Comparison of ENCODE assay signal across 13 cellular contexts in genomic region chr18:41938445-41938844, GRCh38. TPM values are rescaled to one million over a fixed set of nuclear protein-coding genes. Genes with fewer than 3 reads are reported as not detected.
DNase-seq lines count a peak whose midpoint lies in the region; ATAC-seq, FAIRE-seq and TF ChIP-seq lines count a peak whose summit lies in the region.
"Had no signal": no experiment of that assay in that cellular context is flagged by ENCODE, and none has a peak within 500 bp of the region (broad histone marks: within the 10 kb centered on the region; RNA-seq: fewer than 3 reads in every experiment).

No MANE protein-coding gene starts in this region.

- no peaks in the 10 kb centered on the region for H3K36me3 ChIP-seq in bronchial epithelial cell (ENCODE audit: control insufficient read depth, insufficient read depth, low read length)
- no peaks in the 10 kb centered on the region for H3K36me3 ChIP-seq in mucosa of descending colon (ENCODE audit: low read depth)
- H3K36me3 ChIP-seq: lower lobe of right lung, sigmoid colon had no signal

- DNase-seq in CD1c-positive myeloid dendritic cell (ENCODE audit: extremely low spot score) (peak; percentile 79), LHCN-M2 (ENCODE audit: low read depth) (peak; percentile 84), bronchial epithelial cell (ENCODE audit: low read depth) (peak; percentile 70), myocyte (ENCODE audit: low read depth) (peak; percentile 51), NCI-H1105 (lab: John Stamatoyannopoulos, UW) (no peak), Ammon's horn (ENCODE audit: low spot score) (no peak), mucosa of descending colon (no peak), SIG-M5 (lab: John Stamatoyannopoulos, UW) (no peak)
- DNase-seq: activated CD4-positive, CD25-positive, alpha-beta regulatory T cell treated with anti-CD3 and anti-CD28 coated beads, Interleukin-2, amount 50 U/mL, for 72 hours; H7; lower lobe of right lung; NCI-H1436; sigmoid colon had no signal

- H3K9me3 ChIP-seq in mucosa of descending colon = no peaks in the 10 kb centered on the region
- H3K9me3 ChIP-seq: lower lobe of right lung, sigmoid colon had no signal

- no peaks in the 10 kb centered on the region for H3K4me1 ChIP-seq in mucosa of descending colon (ENCODE audit: low read depth)
- H3K4me1 ChIP-seq: lower lobe of right lung, sigmoid colon had no signal

- H3K27me3 ChIP-seq in bronchial epithelial cell (ENCODE audit: control insufficient read depth, insufficient read depth, low read length) = no peaks in the 10 kb centered on the region
- H3K27me3 ChIP-seq: sigmoid colon had no signal

- TF ChIP-seq CTCF in bronchial epithelial cell (IDR thresholded peaks at IDR 0.05; ENCODE audit: insufficient read depth, low read length, severe bottlenecking) = no peak
- no peak for TF ChIP-seq CTCF in mucosa of descending colon (IDR thresholded peaks at IDR 0.05)

- no peak for ATAC-seq in mucosa of descending colon
- ATAC-seq: lower lobe of right lung had no signal

- no peak for FAIRE-seq in bronchial epithelial cell (lab: Jason Lieb, UNC)

- intact Hi-C loops in mucosa of descending colon (cut with DNase I, micrococcal nuclease) = no loop called here

- no peak overlapping the region for H3K4me3 ChIP-seq in bronchial epithelial cell (ENCODE audit: low read depth, low read length)
- no peak overlapping the region for H3K4me3 ChIP-seq in mucosa of descending colon
- H3K4me3 ChIP-seq: lower lobe of right lung, sigmoid colon had no signal

RNA-seq across cellular contexts. Expression of gene PIK3C3, which starts 16.6 kb away (rescaled TPM):
- total RNA-seq in LHCN-M2 (2014; rRNA removed) (30.3 and 32.5 TPM in 2 replicates), bronchial epithelial cell (24.2 and 30.6 TPM in 2 replicates), myocyte (39.3 and 43.2 TPM in 2 replicates), mucosa of descending colon (10 to 100 TPM; 46.2 to 57.1 (median 53.4) TPM)
- 18.0 TPM for polyA plus RNA-seq in LHCN-M2 (2012)
- polyA plus RNA-seq in myocyte (2012) = 20.9 TPM

Comparison
In these comparisons a context has a peak if more than half of its experiments do, and no peak if none do; other contexts are left out.
1. DNase-seq: peak in CD1c-positive myeloid dendritic cell (single experiment), LHCN-M2 (single experiment), bronchial epithelial cell (single experiment) and myocyte (single experiment); none in NCI-H1105 (single experiment), Ammon's horn (single experiment), mucosa of descending colon (0 of 3) and SIG-M5 (single experiment).